In the genomic region with DNA sequence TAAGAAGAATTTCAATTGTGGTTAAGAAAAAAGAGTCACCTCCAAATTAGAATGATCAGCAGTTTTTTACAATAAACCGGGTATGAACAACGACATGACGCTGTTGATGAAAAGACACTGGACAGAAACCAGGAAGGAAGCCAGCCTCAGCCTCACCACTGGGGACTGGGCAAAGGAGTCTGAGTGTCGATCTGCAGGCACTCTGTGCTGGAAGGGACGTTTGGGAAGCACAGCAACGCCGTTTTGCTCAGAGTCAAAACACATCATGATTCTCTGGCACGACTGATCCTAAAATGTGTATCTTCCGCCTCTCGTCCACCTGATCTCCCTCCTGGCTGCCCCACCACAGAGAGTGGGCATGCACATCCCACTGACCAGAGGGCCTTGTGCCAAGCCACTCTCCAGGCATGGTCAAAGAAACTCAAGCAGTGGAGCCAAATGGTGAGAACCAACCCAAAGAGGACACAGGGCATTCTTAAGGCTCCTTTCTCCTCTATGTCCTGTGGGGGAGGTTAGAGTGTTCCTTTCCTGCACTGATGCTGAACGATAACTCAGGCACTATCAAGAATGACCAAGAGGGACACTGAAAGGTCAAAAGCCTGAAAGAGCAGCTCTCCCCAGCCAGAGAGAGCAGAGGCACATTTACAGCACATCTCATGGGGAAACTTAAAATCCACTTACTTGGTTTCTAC, we compare ENCODE assay signal across 1 cellular context.
TF ChIP-seq lines count a peak whose summit lies in the region.

No MANE protein-coding gene starts in this region.

TF ChIP-seq in K562, 482 proteins besides CTCF, POLR2A, EP300 and RAD21 (continued from another document and continues in another):
- peak; percentile 49; the same call in 1 of the 2 replicates for TF ChIP-seq L3MBTL2 (IDR thresholded peaks at IDR 0.05)
- TF ChIP-seq CCAR2 (IDR thresholded peaks at IDR 0.05; ENCODE audit: low read depth, low read length), result no peak
- no peak for TF ChIP-seq HOMEZ (CRISPR knock-in tag; IDR thresholded peaks at IDR 0.05)
- TF ChIP-seq, protein P1, sequence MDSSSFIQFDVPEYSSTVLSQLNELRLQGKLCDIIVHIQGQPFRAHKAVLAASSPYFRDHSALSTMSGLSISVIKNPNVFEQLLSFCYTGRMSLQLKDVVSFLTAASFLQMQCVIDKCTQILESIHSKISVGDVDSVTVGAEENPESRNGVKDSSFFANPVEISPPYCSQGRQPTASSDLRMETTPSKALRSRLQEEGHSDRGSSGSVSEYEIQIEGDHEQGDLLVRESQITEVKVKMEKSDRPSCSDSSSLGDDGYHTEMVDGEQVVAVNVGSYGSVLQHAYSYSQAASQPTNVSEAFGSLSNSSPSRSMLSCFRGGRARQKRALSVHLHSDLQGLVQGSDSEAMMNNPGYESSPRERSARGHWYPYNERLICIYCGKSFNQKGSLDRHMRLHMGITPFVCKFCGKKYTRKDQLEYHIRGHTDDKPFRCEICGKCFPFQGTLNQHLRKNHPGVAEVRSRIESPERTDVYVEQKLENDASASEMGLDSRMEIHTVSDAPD (CRISPR knock-in tag; IDR thresholded peaks at IDR 0.05), result no peak
- TF ChIP-seq CC2D1A (IDR thresholded peaks at IDR 0.05), result peak; percentile 84; the same call in 1 of the 2 replicates
- TF ChIP-seq EP400 (IDR thresholded peaks at IDR 0.05), result peak; percentile 59
- peak; percentile 26; the same call in 1 of the 2 replicates for TF ChIP-seq EGR1 (conservative IDR thresholded peaks at IDR 0.05)
- no peak for TF ChIP-seq RBM17 (IDR thresholded peaks at IDR 0.05; ENCODE audit: borderline replicate concordance, low read depth, low read length)
- no peak for TF ChIP-seq NCOA4 (IDR thresholded peaks at IDR 0.05; ENCODE audit: partially characterized antibody)
- TF ChIP-seq ZNF699 (CRISPR knock-in tag; IDR thresholded peaks at IDR 0.05; ENCODE audit: insufficient replicate concordance), result no peak
- TF ChIP-seq RCOR1 (IDR thresholded peaks at IDR 0.05; ENCODE audit: borderline replicate concordance in 1 of 2, low read depth in 2 of 2, low read length in 2 of 2), result peak; percentile 44 to 98; a peak in 3 of 4 replicates
- TF ChIP-seq, protein P2, sequence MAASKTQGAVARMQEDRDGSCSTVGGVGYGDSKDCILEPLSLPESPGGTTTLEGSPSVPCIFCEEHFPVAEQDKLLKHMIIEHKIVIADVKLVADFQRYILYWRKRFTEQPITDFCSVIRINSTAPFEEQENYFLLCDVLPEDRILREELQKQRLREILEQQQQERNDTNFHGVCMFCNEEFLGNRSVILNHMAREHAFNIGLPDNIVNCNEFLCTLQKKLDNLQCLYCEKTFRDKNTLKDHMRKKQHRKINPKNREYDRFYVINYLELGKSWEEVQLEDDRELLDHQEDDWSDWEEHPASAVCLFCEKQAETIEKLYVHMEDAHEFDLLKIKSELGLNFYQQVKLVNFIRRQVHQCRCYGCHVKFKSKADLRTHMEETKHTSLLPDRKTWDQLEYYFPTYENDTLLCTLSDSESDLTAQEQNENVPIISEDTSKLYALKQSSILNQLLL (CRISPR knock-in tag; IDR thresholded peaks at IDR 0.05; ENCODE audit: borderline replicate concordance), result no peak
- no peak for TF ChIP-seq FOXJ3 (CRISPR knock-in tag; IDR thresholded peaks at IDR 0.05)
- TF ChIP-seq ZNF274 (IDR thresholded peaks at IDR 0.05; ENCODE audit: borderline replicate concordance, low read depth, low read length), result no peak
- TF ChIP-seq PCBP2 (IDR thresholded peaks at IDR 0.05; ENCODE audit: low read depth, low read length, poor library complexity, severe bottlenecking), result no peak
- peak; percentile 80 for TF ChIP-seq NCOR1 (IDR thresholded peaks at IDR 0.05)
- TF ChIP-seq HSF4 (CRISPR knock-in tag; IDR thresholded peaks at IDR 0.05; ENCODE audit: borderline replicate concordance), result 0 out of 2 replicates have a peak, but pooled peaks have one; percentile 52
- peak; percentile 62 for TF ChIP-seq MEIS2 (IDR thresholded peaks at IDR 0.05; ENCODE audit: partially characterized antibody)
- no peak for TF ChIP-seq MEF2A (IDR thresholded peaks at IDR 0.05; ENCODE audit: control insufficient read depth, low read depth, low read length)
- TF ChIP-seq FOXP4 (CRISPR knock-in tag; IDR thresholded peaks at IDR 0.05; ENCODE audit: borderline replicate concordance), result no peak
- no peak for TF ChIP-seq STAG1 (CRISPR knock-in tag; IDR thresholded peaks at IDR 0.05; ENCODE audit: borderline replicate concordance)
- no peak for TF ChIP-seq U2AF2 (optimal IDR thresholded peaks at IDR 0.05; ENCODE audit: low read depth, low read length)
- TF ChIP-seq FOXK2 (conservative IDR thresholded peaks at IDR 0.05 in 1 of 2, IDR thresholded peaks at IDR 0.05 in 1 of 2; ENCODE audit: low read depth in 2 of 2), result peak; percentile 15 to 39; a peak in 1 of 4 replicates
- TF ChIP-seq NFIC (IDR thresholded peaks at IDR 0.05), result peak; percentile 68
- no peak for TF ChIP-seq U2AF1 (optimal IDR thresholded peaks at IDR 0.05; ENCODE audit: low read depth, low read length)
- TF ChIP-seq OTX1 (CRISPR knock-in tag; IDR thresholded peaks at IDR 0.05), result no peak
- TF ChIP-seq, protein P3, sequence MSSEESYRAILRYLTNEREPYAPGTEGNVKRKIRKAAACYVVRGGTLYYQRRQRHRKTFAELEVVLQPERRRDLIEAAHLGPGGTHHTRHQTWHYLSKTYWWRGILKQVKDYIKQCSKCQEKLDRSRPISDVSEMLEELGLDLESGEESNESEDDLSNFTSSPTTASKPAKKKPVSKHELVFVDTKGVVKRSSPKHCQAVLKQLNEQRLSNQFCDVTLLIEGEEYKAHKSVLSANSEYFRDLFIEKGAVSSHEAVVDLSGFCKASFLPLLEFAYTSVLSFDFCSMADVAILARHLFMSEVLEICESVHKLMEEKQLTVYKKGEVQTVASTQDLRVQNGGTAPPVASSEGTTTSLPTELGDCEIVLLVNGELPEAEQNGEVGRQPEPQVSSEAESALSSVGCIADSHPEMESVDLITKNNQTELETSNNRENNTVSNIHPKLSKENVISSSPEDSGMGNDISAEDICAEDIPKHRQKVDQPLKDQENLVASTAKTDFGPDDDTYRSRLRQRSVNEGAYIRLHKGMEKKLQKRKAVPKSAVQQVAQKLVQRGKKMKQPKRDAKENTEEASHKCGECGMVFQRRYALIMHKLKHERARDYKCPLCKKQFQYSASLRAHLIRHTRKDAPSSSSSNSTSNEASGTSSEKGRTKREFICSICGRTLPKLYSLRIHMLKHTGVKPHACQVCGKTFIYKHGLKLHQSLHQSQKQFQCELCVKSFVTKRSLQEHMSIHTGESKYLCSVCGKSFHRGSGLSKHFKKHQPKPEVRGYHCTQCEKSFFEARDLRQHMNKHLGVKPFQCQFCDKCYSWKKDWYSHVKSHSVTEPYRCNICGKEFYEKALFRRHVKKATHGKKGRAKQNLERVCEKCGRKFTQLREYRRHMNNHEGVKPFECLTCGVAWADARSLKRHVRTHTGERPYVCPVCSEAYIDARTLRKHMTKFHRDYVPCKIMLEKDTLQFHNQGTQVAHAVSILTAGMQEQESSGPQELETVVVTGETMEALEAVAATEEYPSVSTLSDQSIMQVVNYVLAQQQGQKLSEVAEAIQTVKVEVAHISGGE (CRISPR knock-in tag; IDR thresholded peaks at IDR 0.05), result peak in 1 of 3 experiments; percentile 65; a peak in 1 of 6 replicates
- no peak for TF ChIP-seq ZNF121 (CRISPR knock-in tag; conservative IDR thresholded peaks at IDR 0.05)
- no peak for TF ChIP-seq RFX1 (IDR thresholded peaks at IDR 0.05)
- no peak for TF ChIP-seq SRSF1 (IDR thresholded peaks at IDR 0.05; ENCODE audit: low read depth, low read length)
- TF ChIP-seq EHMT2 (IDR thresholded peaks at IDR 0.05), result peak; percentile 93
- TF ChIP-seq ZFP30 (CRISPR knock-in tag; IDR thresholded peaks at IDR 0.05; ENCODE audit: borderline replicate concordance), result no peak
- no peak for TF ChIP-seq ZNF76 (CRISPR knock-in tag; IDR thresholded peaks at IDR 0.05; ENCODE audit: borderline replicate concordance)
- TF ChIP-seq IRF2 (CRISPR knock-in tag; IDR thresholded peaks at IDR 0.05), result no peak
- TF ChIP-seq KLF10 (CRISPR knock-in tag; IDR thresholded peaks at IDR 0.05), result no peak
- TF ChIP-seq HDAC1 (IDR thresholded peaks at IDR 0.05), result peak in 1 of 2 experiments; percentile 90; a peak in 2 of 4 replicates
- TF ChIP-seq NR3C1 (CRISPR knock-in tag; IDR thresholded peaks at IDR 0.05), result no peak
- no peak for TF ChIP-seq STAT5B (CRISPR knock-in tag; IDR thresholded peaks at IDR 0.05)
- TF ChIP-seq HNRNPH1 (optimal IDR thresholded peaks at IDR 0.05; ENCODE audit: low read depth, low read length), result no peak
- TF ChIP-seq, protein P4, sequence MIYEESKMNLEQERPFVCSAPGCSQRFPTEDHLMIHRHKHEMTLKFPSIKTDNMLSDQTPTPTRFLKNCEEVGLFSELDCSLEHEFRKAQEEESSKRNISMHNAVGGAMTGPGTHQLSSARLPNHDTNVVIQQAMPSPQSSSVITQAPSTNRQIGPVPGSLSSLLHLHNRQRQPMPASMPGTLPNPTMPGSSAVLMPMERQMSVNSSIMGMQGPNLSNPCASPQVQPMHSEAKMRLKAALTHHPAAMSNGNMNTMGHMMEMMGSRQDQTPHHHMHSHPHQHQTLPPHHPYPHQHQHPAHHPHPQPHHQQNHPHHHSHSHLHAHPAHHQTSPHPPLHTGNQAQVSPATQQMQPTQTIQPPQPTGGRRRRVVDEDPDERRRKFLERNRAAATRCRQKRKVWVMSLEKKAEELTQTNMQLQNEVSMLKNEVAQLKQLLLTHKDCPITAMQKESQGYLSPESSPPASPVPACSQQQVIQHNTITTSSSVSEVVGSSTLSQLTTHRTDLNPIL (CRISPR knock-in tag; IDR thresholded peaks at IDR 0.05), result no peak
- TF ChIP-seq KAT7 (CRISPR knock-in tag; IDR thresholded peaks at IDR 0.05; ENCODE audit: borderline replicate concordance), result no peak
- no peak for TF ChIP-seq TSC22D4 (tag; IDR thresholded peaks at IDR 0.05)
- no peak for TF ChIP-seq NUFIP1 (IDR thresholded peaks at IDR 0.05; ENCODE audit: partially characterized antibody)
- TF ChIP-seq FOXA1 (IDR thresholded peaks at IDR 0.05; ENCODE audit: borderline replicate concordance), result no peak
- TF ChIP-seq, protein P5, sequence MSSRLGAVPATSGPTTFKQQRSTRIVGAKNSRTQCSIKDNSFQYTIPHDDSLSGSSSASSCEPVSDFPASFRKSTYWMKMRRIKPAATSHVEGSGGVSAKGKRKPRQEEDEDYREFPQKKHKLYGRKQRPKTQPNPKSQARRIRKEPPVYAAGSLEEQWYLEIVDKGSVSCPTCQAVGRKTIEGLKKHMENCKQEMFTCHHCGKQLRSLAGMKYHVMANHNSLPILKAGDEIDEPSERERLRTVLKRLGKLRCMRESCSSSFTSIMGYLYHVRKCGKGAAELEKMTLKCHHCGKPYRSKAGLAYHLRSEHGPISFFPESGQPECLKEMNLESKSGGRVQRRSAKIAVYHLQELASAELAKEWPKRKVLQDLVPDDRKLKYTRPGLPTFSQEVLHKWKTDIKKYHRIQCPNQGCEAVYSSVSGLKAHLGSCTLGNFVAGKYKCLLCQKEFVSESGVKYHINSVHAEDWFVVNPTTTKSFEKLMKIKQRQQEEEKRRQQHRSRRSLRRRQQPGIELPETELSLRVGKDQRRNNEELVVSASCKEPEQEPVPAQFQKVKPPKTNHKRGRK (tag; IDR thresholded peaks at IDR 0.05), result no peak
- TF ChIP-seq ZKSCAN8 (CRISPR knock-in tag; IDR thresholded peaks at IDR 0.05), result peak; percentile 75
- peak; percentile 73; the same call in 1 of the 2 replicates for TF ChIP-seq CXXC5 (CRISPR knock-in tag; IDR thresholded peaks at IDR 0.05)
- TF ChIP-seq GATA2 (CRISPR knock-in tag; IDR thresholded peaks at IDR 0.05), result peak; percentile 94
- TF ChIP-seq PML (IDR thresholded peaks at IDR 0.05; ENCODE audit: low read length), result peak; percentile 57; the same call in 1 of the 2 replicates
- TF ChIP-seq TEAD1 (CRISPR knock-in tag; IDR thresholded peaks at IDR 0.05), result peak; percentile 59 to 60; a peak in 3 of 4 replicates
- TF ChIP-seq ZNF174 (CRISPR knock-in tag; IDR thresholded peaks at IDR 0.05), result no peak
- TF ChIP-seq, protein P6, sequence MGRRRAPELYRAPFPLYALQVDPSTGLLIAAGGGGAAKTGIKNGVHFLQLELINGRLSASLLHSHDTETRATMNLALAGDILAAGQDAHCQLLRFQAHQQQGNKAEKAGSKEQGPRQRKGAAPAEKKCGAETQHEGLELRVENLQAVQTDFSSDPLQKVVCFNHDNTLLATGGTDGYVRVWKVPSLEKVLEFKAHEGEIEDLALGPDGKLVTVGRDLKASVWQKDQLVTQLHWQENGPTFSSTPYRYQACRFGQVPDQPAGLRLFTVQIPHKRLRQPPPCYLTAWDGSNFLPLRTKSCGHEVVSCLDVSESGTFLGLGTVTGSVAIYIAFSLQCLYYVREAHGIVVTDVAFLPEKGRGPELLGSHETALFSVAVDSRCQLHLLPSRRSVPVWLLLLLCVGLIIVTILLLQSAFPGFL (CRISPR knock-in tag; IDR thresholded peaks at IDR 0.05), result no peak
- peak; percentile 83 for TF ChIP-seq TEAD4 (IDR thresholded peaks at IDR 0.05; ENCODE audit: low read length)
- TF ChIP-seq TEAD4 (CRISPR knock-in tag; IDR thresholded peaks at IDR 0.05; ENCODE audit: borderline replicate concordance), result no peak
- no peak for TF ChIP-seq THRAP3 (IDR thresholded peaks at IDR 0.05; ENCODE audit: borderline replicate concordance)
- TF ChIP-seq TFAM (CRISPR knock-in tag; conservative IDR thresholded peaks at IDR 0.05), result no peak
- no peak for TF ChIP-seq HOXB6 (CRISPR knock-in tag; IDR thresholded peaks at IDR 0.05; ENCODE audit: borderline replicate concordance)
- no peak for TF ChIP-seq NFE2L1 (tag; IDR thresholded peaks at IDR 0.05; ENCODE audit: borderline replicate concordance, low read depth)
- TF ChIP-seq ZEB2 (IDR thresholded peaks at IDR 0.05), result peak; percentile 80; the same call in 1 of the 2 replicates
- TF ChIP-seq HNRNPL (IDR thresholded peaks at IDR 0.05; ENCODE audit: low read depth, low read length), result 0 out of 2 replicates have a peak, but pooled peaks have one; percentile 15
